ENCODE assay signal across 32 cellular contexts in the genomic region with DNA sequence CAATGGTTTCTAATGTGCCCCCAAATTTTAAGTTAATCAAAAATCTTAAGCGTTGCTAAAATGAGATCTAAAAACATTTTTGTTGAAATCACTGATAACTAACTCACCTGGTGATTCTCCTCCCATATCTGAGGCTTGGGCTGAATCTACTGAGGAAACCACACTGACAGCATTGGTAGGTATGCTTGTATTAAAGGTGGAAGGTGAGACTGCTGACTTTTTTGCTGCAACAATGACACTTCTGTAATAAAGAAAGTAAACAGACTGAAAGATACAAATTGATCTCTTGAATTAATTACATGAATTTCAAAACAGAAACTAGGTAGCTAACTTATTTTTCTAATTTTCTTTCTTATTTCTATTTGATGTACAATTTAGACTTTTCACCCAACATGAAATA.
"Had no signal": no experiment of that assay in that cellular context is flagged by ENCODE, and none has a peak within 500 bp of the region (broad histone marks: within the 10 kb centered on the region; RNA-seq: fewer than 3 reads in every experiment).

No MANE protein-coding gene starts in this region.

- H3K27me3 Mint-ChIP-seq: activated CD4-positive, alpha-beta memory T cell treated with anti-CD3 and anti-CD28 coated beads for 36 hours; activated CD4-positive, alpha-beta T cell treated with anti-CD3 and anti-CD28 coated beads for 36 hours; activated naive CD8-positive, alpha-beta T cell treated with anti-CD3 and anti-CD28 coated beads for 36 hours had no signal

- ATAC-seq: activated CD4-positive, alpha-beta T cell treated with anti-CD3 and anti-CD28 coated beads for 36 hours; activated CD4-positive, CD25-positive, alpha-beta regulatory T cell treated with anti-CD3 and anti-CD28 coated beads, Interleukin-2, amount 50 U/mL, for 24 hours; activated T-cell treated with anti-CD3 and anti-CD28 coated beads, Interleukin-2, amount 50 U/mL, for 4 hours; PC-3 had no signal

- H3K4me1 ChIP-seq: breast epithelium, Peyer's patch had no signal

- H3K36me3 ChIP-seq: MG63, SJSA1 had no signal

- DNase-seq: activated CD4-positive, alpha-beta memory T cell treated with anti-CD3 and anti-CD28 coated beads for 36 hours; activated CD4-positive, alpha-beta T cell treated with anti-CD3 and anti-CD28 coated beads for 36 hours; activated CD4-positive, alpha-beta T cell treated with anti-CD3 and anti-CD28 coated beads, Interleukin-2, amount 50 U/mL, for 1 hour; activated CD8-positive, alpha-beta memory T cell treated with anti-CD3 and anti-CD28 coated beads, Interleukin-2, amount 50 U/mL, for 4 hours; activated effector memory CD4-positive, alpha-beta T cell treated with Interleukin-2 at 50 U/mL for 16 hours; activated naive CD4-positive, alpha-beta T cell treated with anti-CD3 and anti-CD28 coated beads, Interleukin-2, amount 50 U/mL, for 16 hours; activated naive CD8-positive, alpha-beta T cell treated with anti-CD3 and anti-CD28 coated beads for 36 hours; activated T-cell treated with anti-CD3 and anti-CD28 coated beads for 4 hours; activated T-cell treated with anti-CD3 and anti-CD28 coated beads, Interleukin-2, amount 50 U/mL, for 4 hours; amniotic stem cell; aorta; cerebellar nuclear complex; Kasumi-1; MG63; NCI-H1048; NCI-H1436; NCI-H1694; NCI-H1930; NCI-H2081 treated with DMSO at 0.1 percent for 48 hours; NCI-H345; NCI-H524 treated with DMSO at 0.1 percent for 48 hours; PC-3; Peyer's patch; RPMI8226; SHP77 treated with DMSO at 0.1 percent for 48 hours; SK-N-SH had no signal

- H3K4me2 ChIP-seq: SK-N-SH had no signal

- H3K27ac ChIP-seq: breast epithelium, Peyer's patch, SJSA1 had no signal

- H3K4me3 ChIP-seq: breast epithelium, MG63, Peyer's patch, SJSA1 had no signal

- H3K9me3 Mint-ChIP-seq: activated T-cell treated with anti-CD3 and anti-CD28 coated beads, Interleukin-2, amount 50 U/mL, for 4 hours; activated T-helper 1 cell treated with anti-CD3 and anti-CD28 coated beads, Interleukin-12 subunit alpha, Interleukin-12 subunit beta, Interleukin-2, Interleukin-4 antibody, amounts not matched to agents 30 ng/mL and 10 ng/mL and 1 ng/mL, durations not matched to agents 14 hours and 24 hours and 36 hours; T-helper 1 cell treated with Interleukin-12 subunit alpha and Interleukin-12 subunit beta and Interleukin-4 antibody, amounts not matched to agents 30 μg/mL and 1 μg/mL, for 36 hours; T-helper 2 cell treated with Interferon-gamma antibody and Interleukin-4, amounts not matched to agents 5 μg/mL and 100 μg/mL, for 36 hours had no signal

- H3K27ac Mint-ChIP-seq: activated CD4-positive, alpha-beta memory T cell treated with anti-CD3 and anti-CD28 coated beads for 36 hours; activated CD4-positive, alpha-beta T cell treated with anti-CD3 and anti-CD28 coated beads for 36 hours; activated naive CD8-positive, alpha-beta T cell treated with anti-CD3 and anti-CD28 coated beads for 36 hours; activated T-helper 1 cell treated with anti-CD3 and anti-CD28 coated beads, Interleukin-12 subunit alpha, Interleukin-12 subunit beta, Interleukin-2, Interleukin-4 antibody, amounts not matched to agents 30 ng/mL and 10 ng/mL and 1 ng/mL, durations not matched to agents 14 hours and 24 hours and 36 hours; T-helper 1 cell treated with Interleukin-12 subunit alpha and Interleukin-12 subunit beta and Interleukin-4 antibody, amounts not matched to agents 30 μg/mL and 1 μg/mL, for 36 hours; T-helper 2 cell treated with Interferon-gamma antibody and Interleukin-4, amounts not matched to agents 5 μg/mL and 100 μg/mL, for 36 hours had no signal

- H3K4me3 Mint-ChIP-seq: activated CD4-positive, alpha-beta memory T cell treated with anti-CD3 and anti-CD28 coated beads for 36 hours; activated CD4-positive, alpha-beta T cell treated with anti-CD3 and anti-CD28 coated beads for 36 hours; activated naive CD8-positive, alpha-beta T cell treated with anti-CD3 and anti-CD28 coated beads for 36 hours; activated T-cell treated with anti-CD3 and anti-CD28 coated beads, Interleukin-2, amount 50 U/mL, for 4 hours; activated T-helper 1 cell treated with anti-CD3 and anti-CD28 coated beads, Interleukin-12 subunit alpha, Interleukin-12 subunit beta, Interleukin-2, Interleukin-4 antibody, amounts not matched to agents 30 ng/mL and 10 ng/mL and 1 ng/mL, durations not matched to agents 14 hours and 24 hours and 36 hours; T-helper 1 cell treated with Interleukin-12 subunit alpha and Interleukin-12 subunit beta and Interleukin-4 antibody, amounts not matched to agents 30 μg/mL and 1 μg/mL, for 36 hours; T-helper 2 cell treated with Interferon-gamma antibody and Interleukin-4, amounts not matched to agents 5 μg/mL and 100 μg/mL, for 36 hours had no signal

- H3K27me3 ChIP-seq: breast epithelium, MG63, Peyer's patch, SJSA1 had no signal

- H3K9me3 ChIP-seq: breast epithelium, Peyer's patch, SJSA1 had no signal

- H3K9ac ChIP-seq: SK-N-SH had no signal
